Comparison of ENCODE assay signal across 1 cellular context in genomic region chr3:170221924-170222646, GRCh38.
TF ChIP-seq lines count a peak whose summit lies in the region.

Gene PRKCI, plus strand, starts transcription at chr3:170222424. Its CDS starts 246 bp downstream, at chr3:170222670.

TF ChIP-seq in HEK293, 187 proteins besides CTCF, POLR2A, EP300 and RAD21 (continued from another document and continues in another):
- TF ChIP-seq ZNF140 (tag by site-specific recombination; IDR thresholded peaks at IDR 0.05) (peak; percentile 50; the same call in 1 of the 2 replicates), ZNF623 (tag by site-specific recombination; IDR thresholded peaks at IDR 0.05) (no peak), REPIN1 (tag by site-specific recombination; IDR thresholded peaks at IDR 0.05; ENCODE audit: low read depth) (no peak), ZNF660 (tag by site-specific recombination; IDR thresholded peaks at IDR 0.05) (peak; percentile 37), ZNF629 (tag by site-specific recombination; IDR thresholded peaks at IDR 0.05) (peak; percentile 87), ZBTB44 (tag by site-specific recombination; IDR thresholded peaks at IDR 0.05) (no peak), SP7 (tag by site-specific recombination; IDR thresholded peaks at IDR 0.05) (peak; percentile 90), BCL11A (tag by site-specific recombination; IDR thresholded peaks at IDR 0.05; ENCODE audit: low read depth) (no peak), SALL2 (tag by site-specific recombination; IDR thresholded peaks at IDR 0.05; ENCODE audit: borderline replicate concordance) (peak; percentile 53; the same call in 1 of the 2 replicates), ZNF155 (tag by site-specific recombination; IDR thresholded peaks at IDR 0.05) (no peak), ZSCAN16 (tag by site-specific recombination; IDR thresholded peaks at IDR 0.05) (no peak), ZBTB6 (tag by site-specific recombination; IDR thresholded peaks at IDR 0.05) (peak; percentile 96), ZNF776 (tag by site-specific recombination; IDR thresholded peaks at IDR 0.05; ENCODE audit: borderline replicate concordance) (no peak), ZNF223 (tag by site-specific recombination; IDR thresholded peaks at IDR 0.05) (no peak), PRDM1 (tag by site-specific recombination; IDR thresholded peaks at IDR 0.05) (peak; percentile 49; the same call in 1 of the 2 replicates), ZSCAN23 (tag by site-specific recombination; IDR thresholded peaks at IDR 0.05) (0 out of 2 replicates have a peak, but pooled peaks have one; percentile 40), INSM2 (tag by site-specific recombination; IDR thresholded peaks at IDR 0.05) (peak; percentile 88), ZNF830 (tag by site-specific recombination; IDR thresholded peaks at IDR 0.05; ENCODE audit: low read depth) (no peak), ZFP37 (tag by site-specific recombination; IDR thresholded peaks at IDR 0.05) (no peak; the same call in 1 of the 2 replicates), ZNF610 (tag by site-specific recombination; IDR thresholded peaks at IDR 0.05; ENCODE audit: borderline replicate concordance) (peak; percentile 52; the same call in 1 of the 2 replicates), ZNF169 (tag by site-specific recombination; IDR thresholded peaks at IDR 0.05) (no peak), SP2 (tag by site-specific recombination; IDR thresholded peaks at IDR 0.05) (peak; percentile 87), PRDM10 (tag by site-specific recombination; IDR thresholded peaks at IDR 0.05) (peak; percentile 100), ZNF571 (tag by site-specific recombination; IDR thresholded peaks at IDR 0.05) (no peak), ZNF692 (tag by site-specific recombination; IDR thresholded peaks at IDR 0.05) (peak; percentile 54; the same call in 1 of the 2 replicates), KLF8 (tag by site-specific recombination; IDR thresholded peaks at IDR 0.05) (peak; percentile 98), ZNF2 (tag by site-specific recombination; IDR thresholded peaks at IDR 0.05) (peak; percentile 92), ZFP69B (tag by site-specific recombination; IDR thresholded peaks at IDR 0.05) (peak; percentile 77), PATZ1 (tag by site-specific recombination; IDR thresholded peaks at IDR 0.05) (0 out of 2 replicates have a peak, but pooled peaks have one; percentile 38), ZNF843 (tag by site-specific recombination; IDR thresholded peaks at IDR 0.05) (peak; percentile 79), ZNF645 (tag by site-specific recombination; IDR thresholded peaks at IDR 0.05) (no peak), KLF9 (tag by site-specific recombination; IDR thresholded peaks at IDR 0.05; ENCODE audit: low read depth) (peak; percentile 80), ZSCAN18 (tag by site-specific recombination; IDR thresholded peaks at IDR 0.05) (no peak), ZNF585B (tag by site-specific recombination; IDR thresholded peaks at IDR 0.05) (no peak), ZNF391 (tag by site-specific recombination; IDR thresholded peaks at IDR 0.05; ENCODE audit: borderline replicate concordance, low read depth) (peak; percentile 74; the same call in 1 of the 2 replicates), ZNF146 (tag by site-specific recombination; IDR thresholded peaks at IDR 0.05) (peak; percentile 19; the same call in 1 of the 2 replicates), ZXDB (tag by site-specific recombination; IDR thresholded peaks at IDR 0.05) (peak; percentile 90; the same call in 1 of the 2 replicates), SCRT2 (tag by site-specific recombination; IDR thresholded peaks at IDR 0.05) (no peak), ZNF701 (tag by site-specific recombination; IDR thresholded peaks at IDR 0.05) (no peak), ZBTB11 (tag by site-specific recombination; conservative IDR thresholded peaks at IDR 0.05; ENCODE audit: low read depth) (peak; percentile 28; the same call in 1 of the 2 replicates), ZNF23 (tag by site-specific recombination; IDR thresholded peaks at IDR 0.05; ENCODE audit: borderline replicate concordance) (no peak), ZNF626 (tag by site-specific recombination; IDR thresholded peaks at IDR 0.05) (no peak), EGR2 (tag by site-specific recombination; IDR thresholded peaks at IDR 0.05; ENCODE audit: low read depth) (peak; percentile 93), KLF7 (tag by site-specific recombination; IDR thresholded peaks at IDR 0.05; ENCODE audit: borderline replicate concordance) (peak; percentile 78)
